In genomic region chr3:160804762-160805161, GRCh38 we compare ENCODE assay signal across 15 cellular contexts. TPM values are rescaled to one million over a fixed set of nuclear protein-coding genes. Genes with fewer than 3 reads are reported as not detected.
DNase-seq lines count a peak whose midpoint lies in the region; ATAC-seq, FAIRE-seq and TF ChIP-seq lines count a peak whose summit lies in the region.
"Had no signal": no experiment of that assay in that cellular context is flagged by ENCODE, and none has a peak within 500 bp of the region (broad histone marks: within the 10 kb centered on the region; RNA-seq: fewer than 3 reads in every experiment).

No MANE protein-coding gene starts in this region.

- no peak for TF ChIP-seq POLR2A in GM18505 (IDR thresholded peaks at IDR 0.05; ENCODE audit: borderline replicate concordance, extremely low read depth, insufficient read depth, insufficient read length)

- no peak overlapping the region for H3K27ac ChIP-seq in pancreas
- H3K27ac ChIP-seq: spleen had no signal

- no peak overlapping the region for H3K4me3 ChIP-seq in pancreas
- H3K4me3 ChIP-seq: spleen had no signal

- WGBS in pancreas, 2 donors: 5 to 11% methylated on average over 1 of the region's 1 CpG

- FAIRE-seq in pancreas (lab: Jason Lieb, UNC): no peak
- FAIRE-seq: keratinocyte had no signal

- peak in 3 of 4 donors; percentile 32 to 62 (median 55) for ATAC-seq in pancreas
- no peak for ATAC-seq in GM18505 (IDR thresholded peaks at IDR 0.05; ENCODE audit: unreplicated experiment)
- ATAC-seq: stimulated activated naive B cell treated with anti-CD40 and anti-IgM and Interleukin-4, amounts not matched to agents 10 μg/mL and 1 μg/mL and 100 μg/mL, for 72 hours had no signal

- H3K4me1 ChIP-seq in pancreas: peaks cover 0 to 10% (median 0%) of the 10 kb centered on the region in 3 donors

- TF ChIP-seq CTCF in pancreas (IDR thresholded peaks at IDR 0.05): no peak

- no peaks in the 10 kb centered on the region for H3K9me3 ChIP-seq in pancreas
- H3K9me3 ChIP-seq: spleen had no signal

- no peaks in the 10 kb centered on the region for H3K36me3 ChIP-seq in pancreas
- H3K36me3 ChIP-seq: spleen had no signal

- intact Hi-C loops in pancreas (cut with DNase I): no loop called here

- DNase-seq in Daoy (ENCODE audit: low read depth): peak; percentile 42
- peak; percentile 97 for DNase-seq in NCI-H2171 treated with DMSO at 0.1 percent for 48 hours (lab: John Stamatoyannopoulos, UW)
- DNase-seq in fibroblast of gingiva (ENCODE audit: low read depth): peak; percentile 79
- no peak for DNase-seq in pancreas
- DNase-seq in COLO668 (lab: John Stamatoyannopoulos, UW; ENCODE audit: unreplicated experiment): no peak
- no peak for DNase-seq in retina
- no peak for DNase-seq in activated CD4-positive, alpha-beta T cell treated with anti-CD3 and anti-CD28 coated beads, Interleukin-2, amount 50 U/mL, for 4 hours
- DNase-seq: Calu3; effector memory CD4-positive, alpha-beta T cell; NCI-H748 treated with DMSO at 0.1 percent for 48 hours; spleen; stimulated activated naive B cell treated with anti-CD40 and anti-IgM and Interleukin-4, amounts not matched to agents 10 μg/mL and 1 μg/mL and 100 μg/mL, for 72 hours; T-helper 9 cell had no signal

- no peaks in the 10 kb centered on the region for H3K27me3 ChIP-seq in pancreas
- H3K27me3 ChIP-seq: spleen had no signal

RNA-seq across cellular contexts. Expression of gene PPM1L, which starts 48.7 kb away (rescaled TPM):
- 6.8 TPM in 2 replicates for total RNA-seq in Daoy (2014; rRNA removed; shearing (Covaris generic))
- total RNA-seq in pancreas: 10 to 100 TPM in 1 of 6 donors, 1 to 10 TPM in 5; 5.5 to 12.3 (median 7.1) TPM
- polyA plus RNA-seq in pancreas: 1 to 10 TPM; 2.3 to 3.5 TPM

Comparison
In these comparisons a context has a peak if more than half of its experiments do, and no peak if none do; other contexts are left out.
1. DNase-seq: peak in Daoy (single experiment), NCI-H2171 treated with DMSO at 0.1 percent for 48 hours (single experiment) and fibroblast of gingiva (single experiment); none in pancreas (0 of 6), COLO668 (single experiment), retina (single experiment) and activated CD4-positive, alpha-beta T cell treated with anti-CD3 and anti-CD28 coated beads, Interleukin-2, amount 50 U/mL, for 4 hours (0 of 2).